Comparison of ENCODE assay signal across 8 cellular contexts in genomic region chr3:64445318-64446300, GRCh38.
DNase-seq lines count a peak whose midpoint lies in the region; ATAC-seq, FAIRE-seq and TF ChIP-seq lines count a peak whose summit lies in the region.

No MANE protein-coding gene starts in this region.

- H3K4me3 ChIP-seq in bronchial epithelial cell (ENCODE audit: low read depth, low read length) (peak overlapping the region; percentile 49), vagina (peak overlapping the region; percentile 49 to 68)

- H3K9me3 ChIP-seq in vagina = no peaks in the 10 kb centered on the region

- DNase-seq in activated T-cell treated with anti-CD3 and anti-CD28 coated beads, Interleukin-2, amount 50 U/mL, for 72 hours = no peak
- DNase-seq in activated T-cell treated with anti-CD3 and anti-CD28 coated beads for 4 hours (no peak), bronchial epithelial cell (ENCODE audit: low read depth) (no peak), left lobe of liver (ENCODE audit: low spot score) (no peak), vagina (ENCODE audit: extremely low spot score in 2 of 2) (no peak), HUDEP-2 (lab: John Stamatoyannopoulos, UW; ENCODE audit: unreplicated experiment in 76 of 76) (no peak)
- no peak for DNase-seq in activated CD4-positive, alpha-beta T cell treated with anti-CD3 and anti-CD28 coated beads, Interleukin-2, amount 50 U/mL, for 1 hour

- intact Hi-C loops in vagina (cut with DNase I) = no loop called here

- TF ChIP-seq CTCF in bronchial epithelial cell (IDR thresholded peaks at IDR 0.05; ENCODE audit: insufficient read depth, low read length, severe bottlenecking) (no peak), vagina (IDR thresholded peaks at IDR 0.05) (no peak)

- H3K27me3 ChIP-seq in bronchial epithelial cell (ENCODE audit: control insufficient read depth, insufficient read depth, low read length) (no peaks in the 10 kb centered on the region), vagina (no peaks in the 10 kb centered on the region)

- peaks cover 9% of the 10 kb centered on the region for H3K4me1 ChIP-seq in vagina

- H3K27ac ChIP-seq in vagina = peak overlapping the region; percentile 47

- no peaks in the 10 kb centered on the region for H3K9me3 Mint-ChIP-seq in activated T-cell treated with anti-CD3 and anti-CD28 coated beads, Interleukin-2, amount 50 U/mL, for 72 hours

- TF ChIP-seq POLR2A in vagina (IDR thresholded peaks at IDR 0.05) = no peak

- H3K27ac Mint-ChIP-seq in activated T-cell treated with anti-CD3 and anti-CD28 coated beads, Interleukin-2, amount 50 U/mL, for 72 hours = no peak overlapping the region

- no peak for FAIRE-seq in bronchial epithelial cell (lab: Jason Lieb, UNC)

- H3K36me3 ChIP-seq in bronchial epithelial cell (ENCODE audit: control insufficient read depth, insufficient read depth, low read length) (no peaks in the 10 kb centered on the region), vagina (no peaks in the 10 kb centered on the region)

- H3K27me3 Mint-ChIP-seq in activated T-cell treated with anti-CD3 and anti-CD28 coated beads, Interleukin-2, amount 50 U/mL, for 72 hours (ENCODE audit: low read depth) = peaks cover 75% of the 10 kb centered on the region

- no peak for ATAC-seq in activated T-cell treated with anti-CD3 and anti-CD28 coated beads, Interleukin-2, amount 50 U/mL, for 72 hours (replicated peaks in 1 of 2)
- ATAC-seq in left lobe of liver (peak; percentile 53), GM21737 (IDR thresholded peaks at IDR 0.05; ENCODE audit: unreplicated experiment) (no peak)

- peak overlapping the region; percentile 32 to 63 for H3K4me3 Mint-ChIP-seq in activated T-cell treated with anti-CD3 and anti-CD28 coated beads, Interleukin-2, amount 50 U/mL, for 72 hours

- H3K4me1 Mint-ChIP-seq in activated T-cell treated with anti-CD3 and anti-CD28 coated beads, Interleukin-2, amount 50 U/mL, for 72 hours (ENCODE audit: low read depth) = peaks cover 4% of the 10 kb centered on the region

- peaks cover 0 to 3% of the 10 kb centered on the region in 2 donors for H3K36me3 Mint-ChIP-seq in activated T-cell treated with anti-CD3 and anti-CD28 coated beads, Interleukin-2, amount 50 U/mL, for 72 hours (ENCODE audit: insufficient read depth in 2 of 2)
